In the genomic region with DNA sequence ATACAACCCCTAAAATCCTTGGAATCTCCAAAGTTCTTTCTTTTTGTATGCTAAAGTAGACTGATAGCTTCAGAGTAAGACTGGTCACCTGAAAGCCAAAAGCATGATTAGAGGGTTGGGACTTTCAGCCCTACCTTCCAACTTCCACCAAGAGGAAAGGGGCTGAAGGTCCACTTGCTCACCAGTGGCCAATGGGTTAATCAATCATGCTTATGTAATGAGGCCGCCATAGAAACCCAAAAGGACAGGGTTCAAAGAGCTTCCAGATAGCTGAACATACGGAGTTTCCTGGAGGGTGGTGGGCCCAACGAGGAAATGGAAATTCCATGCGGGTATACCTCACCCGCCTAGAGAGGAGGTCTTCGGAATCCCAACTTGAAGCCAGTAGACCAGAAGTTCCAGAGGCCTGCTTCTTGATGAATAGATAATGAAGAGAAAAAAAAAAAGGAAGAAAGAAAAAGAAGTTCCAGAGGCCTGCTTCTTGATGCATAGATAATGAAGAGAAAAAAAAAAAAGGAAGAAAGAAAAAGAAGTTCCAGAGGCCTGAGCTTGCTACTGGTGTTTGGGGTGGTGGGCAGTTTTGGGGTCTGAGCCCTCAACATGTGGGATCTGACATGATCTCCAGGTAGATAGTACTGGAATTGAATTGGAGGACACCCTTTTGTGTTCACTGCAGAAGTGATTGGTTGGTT, we compare ENCODE assay signal across 24 cellular contexts. TPM values are rescaled to one million over a fixed set of nuclear protein-coding genes. Genes with fewer than 3 reads are reported as not detected.
DNase-seq lines count a peak whose midpoint lies in the region; ATAC-seq, FAIRE-seq and TF ChIP-seq lines count a peak whose summit lies in the region.
"Had no signal": no experiment of that assay in that cellular context is flagged by ENCODE, and none has a peak within 500 bp of the region (broad histone marks: within the 10 kb centered on the region; RNA-seq: fewer than 3 reads in every experiment).

No MANE protein-coding gene starts in this region.

- no peaks in the 10 kb centered on the region for H3K9me3 ChIP-seq in CD4-positive, CD25-positive, alpha-beta regulatory T cell (ENCODE audit: control insufficient read depth in 2 of 2, low read length in 2 of 2)
- no peaks in the 10 kb centered on the region for H3K9me3 ChIP-seq in T-helper 17 cell (ENCODE audit: control insufficient read depth, low read length, poor library complexity, severe bottlenecking)
- H3K9me3 ChIP-seq in mononuclear cell (ENCODE audit: low read depth, low read length): no peaks in the 10 kb centered on the region
- H3K9me3 ChIP-seq: left ventricle myocardium inferior, MG63, mucosa of descending colon, neutrophil, Peyer's patch, psoas muscle, upper lobe of left lung had no signal

- TF ChIP-seq POLR2A in GM12892 (IDR thresholded peaks at IDR 0.05; ENCODE audit: low read depth, low read length): no peak

- H3K27me3 ChIP-seq in CD4-positive, CD25-positive, alpha-beta regulatory T cell (ENCODE audit: control insufficient read depth, insufficient read depth, low read length): no peaks in the 10 kb centered on the region
- no peaks in the 10 kb centered on the region for H3K27me3 ChIP-seq in mononuclear cell (ENCODE audit: insufficient read depth, low read length)
- H3K27me3 ChIP-seq: MG63, neutrophil, Peyer's patch, upper lobe of left lung had no signal

- no peaks in the 10 kb centered on the region for H3K36me3 ChIP-seq in CD4-positive, CD25-positive, alpha-beta regulatory T cell (ENCODE audit: control insufficient read depth, insufficient read depth, low read length)
- H3K36me3 ChIP-seq: left ventricle myocardium inferior, MG63, neutrophil, Peyer's patch, upper lobe of left lung had no signal

- no peak overlapping the region for H3K4me3 ChIP-seq in CD4-positive, CD25-positive, alpha-beta regulatory T cell (ENCODE audit: low read depth, low read length)
- H3K4me3 ChIP-seq in mononuclear cell (ENCODE audit: low read length): peak overlapping the region; percentile 2
- H3K4me3 ChIP-seq: left ventricle myocardium inferior, MG63, mucosa of descending colon, psoas muscle, SK-N-MC, skin epidermis, upper lobe of left lung had no signal

- H3K4me1 ChIP-seq in CD4-positive, CD25-positive, alpha-beta regulatory T cell (ENCODE audit: control insufficient read depth, insufficient read depth, low read length, poor library complexity, severe bottlenecking): peaks cover 16% of the 10 kb centered on the region
- peaks cover 51% of the 10 kb centered on the region for H3K4me1 ChIP-seq in mononuclear cell (ENCODE audit: insufficient read depth, low read length)
- H3K4me1 ChIP-seq: left ventricle myocardium inferior, Peyer's patch, psoas muscle had no signal

- no peak for DNase-seq in CD4-positive, CD25-positive, alpha-beta regulatory T cell
- DNase-seq in GM12892 (ENCODE audit: insufficient read length) (no peak), T-helper 17 cell (no peak), germinal center (ENCODE audit: low spot score) (no peak), NCI-H146 (lab: John Stamatoyannopoulos, UW) (no peak)
- DNase-seq: amniotic stem cell; EL; left ventricle myocardium inferior; MG63; mucosa of descending colon; NCI-H1694 treated with DMSO at 0.1 percent for 48 hours; NCI-H774; Peyer's patch; psoas muscle; stimulated activated CD4-positive, alpha-beta T cell treated with anti-CD3 and anti-CD28 coated beads, Interleukin-4, amount 100 ng/mL, for 1 hour; upper lobe of left lung had no signal

- no peak overlapping the region for H3K27ac ChIP-seq in CD4-positive, CD25-positive, alpha-beta regulatory T cell (ENCODE audit: insufficient read depth, low read length, poor library complexity, severe bottlenecking)
- H3K27ac ChIP-seq: left ventricle myocardium inferior, neutrophil, psoas muscle, SK-N-MC, upper lobe of left lung had no signal

- no peak for ATAC-seq in CD4-positive, CD25-positive, alpha-beta regulatory T cell (ENCODE audit: low read depth in 2 of 2)
- no peak for ATAC-seq in T-helper 17 cell
- no peak for ATAC-seq in HG02759 (IDR thresholded peaks at IDR 0.05; ENCODE audit: unreplicated experiment)
- ATAC-seq: mucosa of descending colon, psoas muscle had no signal

- peaks cover 24 to 65% (median 39%) of the 10 kb centered on the region in 4 donors for H3K4me1 Mint-ChIP-seq in CD4-positive, CD25-positive, alpha-beta regulatory T cell
- peaks cover 13% of the 10 kb centered on the region for H3K4me1 Mint-ChIP-seq in T-helper 17 cell

- H3K4me3 Mint-ChIP-seq in CD4-positive, CD25-positive, alpha-beta regulatory T cell: peak overlapping the region in 3 of 4 donors; percentile 13 to 52 (median 40)
- H3K4me3 Mint-ChIP-seq in T-helper 17 cell: peak overlapping the region; percentile 19
- H3K4me3 Mint-ChIP-seq: activated T-helper 1 cell treated with anti-CD3 and anti-CD28 coated beads, Interleukin-12 subunit alpha, Interleukin-12 subunit beta, Interleukin-2, Interleukin-4 antibody, amounts not matched to agents 30 ng/mL and 10 ng/mL and 1 ng/mL, durations not matched to agents 14 hours and 24 hours and 36 hours had no signal

- peak overlapping the region; percentile 86 to 92 (median 89) for H3K27ac Mint-ChIP-seq in CD4-positive, CD25-positive, alpha-beta regulatory T cell
- H3K27ac Mint-ChIP-seq in T-helper 17 cell: peak overlapping the region; percentile 1
- H3K27ac Mint-ChIP-seq: activated T-helper 1 cell treated with anti-CD3 and anti-CD28 coated beads, Interleukin-12 subunit alpha, Interleukin-12 subunit beta, Interleukin-2, Interleukin-4 antibody, amounts not matched to agents 30 ng/mL and 10 ng/mL and 1 ng/mL, durations not matched to agents 14 hours and 24 hours and 36 hours had no signal

- no peaks in the 10 kb centered on the region for H3K27me3 Mint-ChIP-seq in CD4-positive, CD25-positive, alpha-beta regulatory T cell
- H3K27me3 Mint-ChIP-seq in T-helper 17 cell: no peaks in the 10 kb centered on the region

- peaks cover 0 to 2% (median 0%) of the 10 kb centered on the region in 7 donors for H3K9me3 Mint-ChIP-seq in CD4-positive, CD25-positive, alpha-beta regulatory T cell
- H3K9me3 Mint-ChIP-seq: activated T-helper 1 cell treated with anti-CD3 and anti-CD28 coated beads, Interleukin-12 subunit alpha, Interleukin-12 subunit beta, Interleukin-2, Interleukin-4 antibody, amounts not matched to agents 30 ng/mL and 10 ng/mL and 1 ng/mL, durations not matched to agents 14 hours and 24 hours and 36 hours had no signal

- peaks cover 14% of the 10 kb centered on the region for H3K36me3 Mint-ChIP-seq in CD4-positive, CD25-positive, alpha-beta regulatory T cell
- no peaks in the 10 kb centered on the region for H3K36me3 Mint-ChIP-seq in T-helper 17 cell (ENCODE audit: low read depth)

- FAIRE-seq in GM12892 (lab: Jason Lieb, UNC): peak; percentile 56
- FAIRE-seq: bronchial epithelial cell, endothelial cell of umbilical vein had no signal

RNA-seq across cellular contexts. Expression of a gene that starts 11.2 kb away (rescaled TPM):
- 1,342 TPM for total RNA-seq in CD4-positive, CD25-positive, alpha-beta regulatory T cell
- polyA plus RNA-seq in CD4-positive, CD25-positive, alpha-beta regulatory T cell: 100 to 1,000 TPM; 509 to 939 (median 769) TPM
- polyA plus RNA-seq in GM12892 (2012; ENCODE audit: missing spikeins): 123 TPM
- total RNA-seq in T-helper 17 cell (1,000 to 10,000 TPM; 1,109 to 1,137 TPM), mononuclear cell (539 TPM)
